11 cellular contexts compared by ENCODE assay signal in the genomic region with DNA sequence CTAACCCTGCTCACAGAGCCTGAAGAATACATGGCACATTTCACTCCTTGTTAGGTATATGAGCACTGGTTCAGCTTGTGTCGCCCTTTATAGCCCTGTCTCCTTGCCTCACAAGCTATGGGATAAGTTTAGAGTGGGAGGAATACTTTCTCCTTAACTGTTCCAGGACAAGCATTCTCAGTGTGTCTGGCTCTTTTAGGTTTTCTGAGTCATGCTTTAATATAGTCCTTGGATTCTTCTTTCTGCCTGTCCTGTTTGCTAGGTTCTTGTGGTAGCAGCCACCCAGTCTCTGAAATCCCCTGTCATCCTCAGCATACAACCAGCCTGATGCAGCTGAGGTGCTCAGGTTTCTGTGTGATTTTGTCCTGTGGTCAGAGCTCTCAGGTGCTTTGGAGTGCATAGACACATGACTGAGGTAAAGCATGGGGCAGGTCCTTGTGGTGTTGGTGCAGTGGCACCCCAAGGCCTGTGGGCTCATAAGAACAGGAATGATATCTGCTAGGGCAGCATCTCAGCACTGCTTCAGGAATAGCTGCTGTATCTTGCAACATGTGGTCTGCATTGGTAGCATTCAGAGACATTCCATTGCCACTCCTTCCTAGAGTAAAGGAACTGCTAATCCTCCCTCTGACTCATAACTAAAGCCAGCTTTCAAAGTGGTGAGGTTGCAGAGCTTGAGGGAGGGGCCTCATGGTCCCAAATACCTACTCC. TPM values are rescaled to one million over a fixed set of nuclear protein-coding genes. Genes with fewer than 3 reads are reported as not detected.
DNase-seq lines count a peak whose midpoint lies in the region; ATAC-seq and TF ChIP-seq lines count a peak whose summit lies in the region.
"Had no signal": no experiment of that assay in that cellular context is flagged by ENCODE, and none has a peak within 500 bp of the region (broad histone marks: within the 10 kb centered on the region; RNA-seq: fewer than 3 reads in every experiment).

No MANE protein-coding gene starts in this region.

- H3K27ac ChIP-seq in brain microvascular endothelial cell (no peak overlapping the region), lower lobe of right lung (no peak overlapping the region)
- H3K27ac ChIP-seq: colonic mucosa had no signal

- ATAC-seq in lower lobe of right lung (peak; percentile 54 to 88), HG02759 (IDR thresholded peaks at IDR 0.05; ENCODE audit: unreplicated experiment) (no peak)
- ATAC-seq in stimulated activated naive CD8-positive, alpha-beta T cell treated with anti-CD3 and anti-CD28 coated beads, Interleukin-15, amount 100 ng/mL, for 72 hours, result no peak

- DNase-seq in AG09309 (ENCODE audit: low read depth), result peak; percentile 73
- DNase-seq in HT-29 (ENCODE audit: low spot score), result peak; percentile 40
- peak; percentile 52 for DNase-seq in brain microvascular endothelial cell
- DNase-seq in lower lobe of right lung, result no peak
- no peak for DNase-seq in NK-92 treated with Interleukin-12 subunit alpha and Interleukin-12 subunit beta, amount 100 ng/mL, for 24 hours (lab: John Stamatoyannopoulos, UW)
- DNase-seq in NCI-H1417 treated with DMSO at 0.1 percent for 48 hours (lab: John Stamatoyannopoulos, UW), result no peak
- no peak for DNase-seq in stimulated activated naive CD8-positive, alpha-beta T cell treated with anti-CD3 and anti-CD28 coated beads, Interleukin-15, amount 100 ng/mL, for 72 hours
- DNase-seq: colonic mucosa, NCI-H1092 treated with DMSO at 0.1 percent for 48 hours had no signal

- H3K4me3 Mint-ChIP-seq in stimulated activated naive CD8-positive, alpha-beta T cell treated with anti-CD3 and anti-CD28 coated beads, Interleukin-15, amount 100 ng/mL, for 72 hours, result no peak overlapping the region

- peaks cover 0 to 6% of the 10 kb centered on the region in 2 donors for H3K9me3 Mint-ChIP-seq in stimulated activated naive CD8-positive, alpha-beta T cell treated with anti-CD3 and anti-CD28 coated beads, Interleukin-15, amount 100 ng/mL, for 72 hours

- TF ChIP-seq CTCF in AG09309 (IDR thresholded peaks at IDR 0.05; ENCODE audit: control insufficient read depth, insufficient read depth, low read depth, low read length, missing control alignments) (no peak), brain microvascular endothelial cell (IDR thresholded peaks at IDR 0.05; ENCODE audit: low read depth, low read length, missing control alignments) (no peak), lower lobe of right lung (IDR thresholded peaks at IDR 0.05) (no peak)

- H3K27ac Mint-ChIP-seq in stimulated activated naive CD8-positive, alpha-beta T cell treated with anti-CD3 and anti-CD28 coated beads, Interleukin-15, amount 100 ng/mL, for 72 hours, result no peak overlapping the region

- no peaks in the 10 kb centered on the region for H3K4me1 Mint-ChIP-seq in stimulated activated naive CD8-positive, alpha-beta T cell treated with anti-CD3 and anti-CD28 coated beads, Interleukin-15, amount 100 ng/mL, for 72 hours

- in situ Hi-C loops in brain microvascular endothelial cell (cut with HindIII; ENCODE audit: low pct_ligation_motif_present, low sequenced_read_pairs), result no loop called here

- intact Hi-C loops in lower lobe of right lung (cut with DNase I), result no loop called here

- H3K4me3 ChIP-seq in AG09309 (ENCODE audit: control insufficient read depth, low read depth, low read length), result no peak overlapping the region
- H3K4me3 ChIP-seq in brain microvascular endothelial cell (ENCODE audit: low read depth, low read length), result no peak overlapping the region
- no peak overlapping the region for H3K4me3 ChIP-seq in lower lobe of right lung
- H3K4me3 ChIP-seq: colonic mucosa had no signal

- H3K9me3 ChIP-seq in lower lobe of right lung, result no peaks in the 10 kb centered on the region
- H3K9me3 ChIP-seq: colonic mucosa had no signal

- H3K36me3 ChIP-seq in brain microvascular endothelial cell (replicated peaks), result no peaks in the 10 kb centered on the region
- no peaks in the 10 kb centered on the region for H3K36me3 ChIP-seq in lower lobe of right lung
- H3K36me3 ChIP-seq: colonic mucosa had no signal

- no peaks in the 10 kb centered on the region for H3K4me1 ChIP-seq in lower lobe of right lung
- H3K4me1 ChIP-seq: colonic mucosa had no signal

- peaks cover 40% of the 10 kb centered on the region for H3K27me3 Mint-ChIP-seq in stimulated activated naive CD8-positive, alpha-beta T cell treated with anti-CD3 and anti-CD28 coated beads, Interleukin-15, amount 100 ng/mL, for 72 hours

- no peaks in the 10 kb centered on the region for H3K27me3 ChIP-seq in brain microvascular endothelial cell (replicated peaks)
- no peaks in the 10 kb centered on the region for H3K27me3 ChIP-seq in lower lobe of right lung (ENCODE audit: low read depth)
- H3K27me3 ChIP-seq: colonic mucosa had no signal

RNA-seq across cellular contexts. Expression of a gene that starts 14.2 kb away (rescaled TPM):
- not detected in 2 replicates for total RNA-seq in HT-29 (2014; rRNA removed; shearing (Covaris generic))
- total RNA-seq in lower lobe of right lung, result 3.3 TPM

RNA-seq across cellular contexts. Expression of a gene that starts 58.2 kb away (rescaled TPM):
- total RNA-seq in HT-29 (2014; rRNA removed; shearing (Covaris generic)), result not detected in 2 replicates
- total RNA-seq in lower lobe of right lung, result 0.41 TPM
- total RNA-seq: colonic mucosa, liver had no signal

Comparison
In these comparisons a context has a peak if more than half of its experiments do, and no peak if none do; other contexts are left out.
1. DNase-seq: peak in AG09309 (single experiment), HT-29 (single experiment) and brain microvascular endothelial cell (single experiment); none in lower lobe of right lung (single experiment), NK-92 treated with Interleukin-12 subunit alpha and Interleukin-12 subunit beta, amount 100 ng/mL, for 24 hours (single experiment), NCI-H1417 treated with DMSO at 0.1 percent for 48 hours (single experiment) and stimulated activated naive CD8-positive, alpha-beta T cell treated with anti-CD3 and anti-CD28 coated beads, Interleukin-15, amount 100 ng/mL, for 72 hours (0 of 2).
2. ATAC-seq: peak in lower lobe of right lung (2 of 2); none in HG02759 (single experiment) and stimulated activated naive CD8-positive, alpha-beta T cell treated with anti-CD3 and anti-CD28 coated beads, Interleukin-15, amount 100 ng/mL, for 72 hours (single experiment).